ENCODE assay signal across 8 cellular contexts in genomic region chrX:119852410-119853353, GRCh38. TPM values are rescaled to one million over a fixed set of nuclear protein-coding genes. Genes with fewer than 3 reads are reported as not detected.
DNase-seq lines count a peak whose midpoint lies in the region; ATAC-seq and TF ChIP-seq lines count a peak whose summit lies in the region.

Gene UPF3B (minus strand): TSS chrX:119852963. CDS start chrX:119852928, 35 bp downstream.

- peak within 1 kb of the TSS; percentile 93 for H3K4me3 Mint-ChIP-seq in dendritic cell treated with granulocyte-macrophage colony-stimulating factor and Interleukin-4, amounts not matched to agents 40 ng/mL and 50 ng/mL, for 4 days

- H3K4me3 ChIP-seq in left lung: peak within 1 kb of the TSS; percentile 55 to 69

- no peaks in the 10 kb centered on the region for H3K27me3 Mint-ChIP-seq in dendritic cell treated with granulocyte-macrophage colony-stimulating factor and Interleukin-4, amounts not matched to agents 40 ng/mL and 50 ng/mL, for 4 days

- peak; percentile 25 to 96 (median 86) for DNase-seq in C1 segment of cervical spinal cord (lab: John Stamatoyannopoulos, UW)
- DNase-seq in NCI-H748 treated with DMSO at 0.1 percent for 48 hours (lab: John Stamatoyannopoulos, UW): peak; percentile 96
- peak; percentile 90 to 92 for DNase-seq in activated CD4-positive, alpha-beta T cell treated with anti-CD3 and anti-CD28 coated beads, Interleukin-2, amount 50 U/mL, for 4 hours
- DNase-seq in left lung: peak; percentile 95 to 97
- peak; percentile 84 for DNase-seq in stimulated activated CD4-positive, alpha-beta T cell treated with anti-CD3 and anti-CD28 coated beads, Interleukin-2, amount 100 ng/mL, for 48 hours

- H3K36me3 Mint-ChIP-seq in dendritic cell treated with granulocyte-macrophage colony-stimulating factor and Interleukin-4, amounts not matched to agents 40 ng/mL and 50 ng/mL, for 4 days (ENCODE audit: low read depth): peaks cover 42% of the 10 kb centered on the region

- peak; percentile 97 for ATAC-seq in GM19372 (IDR thresholded peaks at IDR 0.05; ENCODE audit: low read depth, unreplicated experiment)
- peak; percentile 84 for ATAC-seq in HG03558 (IDR thresholded peaks at IDR 0.05; ENCODE audit: extremely low read depth, unreplicated experiment)
- ATAC-seq in left lung: peak; percentile 98

- H3K9me3 Mint-ChIP-seq in dendritic cell treated with granulocyte-macrophage colony-stimulating factor and Interleukin-4, amounts not matched to agents 40 ng/mL and 50 ng/mL, for 4 days: no peaks in the 10 kb centered on the region

- intact Hi-C loops in dendritic cell treated with granulocyte-macrophage colony-stimulating factor and Interleukin-4, amounts not matched to agents 40 ng/mL and 50 ng/mL, for 4 days (cut with micrococcal nuclease): loop anchor here (2.0 kb wide), 1 partner anchor 18 kb away; the partner anchor contains the start of genes NDUFA1 and RNF113A
- intact Hi-C loops in left lung (cut with DNase I): no loop called here

- H3K4me1 Mint-ChIP-seq in dendritic cell treated with granulocyte-macrophage colony-stimulating factor and Interleukin-4, amounts not matched to agents 40 ng/mL and 50 ng/mL, for 4 days (ENCODE audit: low read depth): peaks cover 6% of the 10 kb centered on the region

- TF ChIP-seq CTCF in left lung (IDR thresholded peaks at IDR 0.05): no peak

- peak within 1 kb of the TSS; percentile 92 for H3K27ac Mint-ChIP-seq in dendritic cell treated with granulocyte-macrophage colony-stimulating factor and Interleukin-4, amounts not matched to agents 40 ng/mL and 50 ng/mL, for 4 days

- no peaks in the 10 kb centered on the region for H3K27me3 ChIP-seq in left lung

- peaks cover 0 to 6% of the 10 kb centered on the region in 2 donors for H3K36me3 ChIP-seq in left lung

- H3K4me1 ChIP-seq in left lung: peaks cover 0 to 5% of the 10 kb centered on the region in 2 donors

- H3K27ac ChIP-seq in left lung: peak within 1 kb of the TSS; percentile 81 to 86

- H3K9me3 ChIP-seq in left lung: no peaks in the 10 kb centered on the region

RNA-seq across cellular contexts. Expression of gene UPF3B, which starts in this region (rescaled TPM):
- total RNA-seq in left lung: 1 to 10 TPM; 4.5 to 5.5 TPM

Comparison
In these comparisons a context has a peak if more than half of its experiments do, and no peak if none do; other contexts are left out.
1. Peak in every context shown above with its lines: DNase-seq, ATAC-seq, H3K4me3 ChIP-seq and H3K27ac ChIP-seq.